ENCODE assay signal across 7 cellular contexts in genomic region chr10:73644015-73644743, GRCh38. TPM values are rescaled to one million over a fixed set of nuclear protein-coding genes. Genes with fewer than 3 reads are reported as not detected.
A peak's percentile ranks its signal among the peaks of the same experiment; 100 is the strongest.
DNase-seq lines count a peak whose midpoint lies in the region; ATAC-seq and TF ChIP-seq lines count a peak whose summit lies in the region.

No MANE protein-coding gene starts in this region.

- WGBS in gastroesophageal sphincter (ENCODE audit: low coverage in 1 of 2), 2 donors, result 6% methylated on average over 3 to 4 of the region's 5 CpGs
- 16 to 21% (median 18%) methylated on average over 5 of the region's 5 CpGs for WGBS in ovary, 3 donors

- H3K27ac Mint-ChIP-seq in activated naive CD4-positive, alpha-beta T cell treated with anti-CD3 and anti-CD28 coated beads for 36 hours, result no peak overlapping the region

- TF ChIP-seq CTCF in GM06990 (IDR thresholded peaks at IDR 0.05; ENCODE audit: insufficient read depth, low read length, poor library complexity, severe bottlenecking) (peak; percentile 80), gastroesophageal sphincter (IDR thresholded peaks at IDR 0.05) (peak in 3 of 4 experiments; percentile 89 to 96 (median 93)), ovary (IDR thresholded peaks at IDR 0.05) (peak; percentile 82 to 89 (median 84))

- H3K27ac ChIP-seq in gastroesophageal sphincter, result no peak overlapping the region
- H3K27ac ChIP-seq in ovary, result no peak overlapping the region

- peak; percentile 68 for ATAC-seq in gastroesophageal sphincter
- ATAC-seq in GM21515 (IDR thresholded peaks at IDR 0.05; ENCODE audit: unreplicated experiment), result no peak

- peaks cover 15% of the 10 kb centered on the region for H3K4me1 Mint-ChIP-seq in activated naive CD4-positive, alpha-beta T cell treated with anti-CD3 and anti-CD28 coated beads for 36 hours (ENCODE audit: low read depth)

- in situ Hi-C loops in KBM-7 (cut with MboI; ENCODE audit: low pct_unique_long_range_greater_than_20kb, low sequenced_read_pairs), result loop anchor here (25.0 kb wide), 1 partner anchor 107 kb away; no protein-coding TSS in a partner anchor

- H3K36me3 ChIP-seq in GM06990 (ENCODE audit: control insufficient read depth, insufficient read depth, low read length) (no peaks in the 10 kb centered on the region), gastroesophageal sphincter (no peaks in the 10 kb centered on the region), ovary (no peaks in the 10 kb centered on the region)

- DNase-seq in GM06990 (ENCODE audit: extremely low read depth, insufficient read length) (no peak), KBM-7 (peak; percentile 85), RPMI8226 (peak; percentile 55), ovary (peak; percentile 50 to 66 (median 53))
- peak; percentile 63 for DNase-seq in activated naive CD4-positive, alpha-beta T cell treated with anti-CD3 and anti-CD28 coated beads for 36 hours

- TF ChIP-seq POLR2A in gastroesophageal sphincter (IDR thresholded peaks at IDR 0.05) (no peak), ovary (IDR thresholded peaks at IDR 0.05) (no peak)

- intact Hi-C loops in activated naive CD4-positive, alpha-beta T cell treated with anti-CD3 and anti-CD28 coated beads for 36 hours (cut with micrococcal nuclease), result loop anchor here (1.0 to 5.0 kb wide), 5 partner anchors 19 to 392 kb away; partner anchors contain the start of genes MRPS16 and USP54
- intact Hi-C loops in ovary (cut with DNase I), result loop anchor here in 3 of 4 donors (1.0 to 2.0 kb wide), 3 partner anchors 113 to 117 kb away; no protein-coding TSS in a partner anchor

- H3K27me3 Mint-ChIP-seq in activated naive CD4-positive, alpha-beta T cell treated with anti-CD3 and anti-CD28 coated beads for 36 hours (ENCODE audit: low read depth), result peaks cover 8% of the 10 kb centered on the region

- H3K4me3 Mint-ChIP-seq in activated naive CD4-positive, alpha-beta T cell treated with anti-CD3 and anti-CD28 coated beads for 36 hours, result no peak overlapping the region

- H3K4me1 ChIP-seq in gastroesophageal sphincter (peaks cover 0 to 33% (median 12%) of the 10 kb centered on the region in 3 donors), ovary (ENCODE audit: insufficient read depth) (no peaks in the 10 kb centered on the region)

- H3K27me3 ChIP-seq in GM06990 (replicated peaks; ENCODE audit: control insufficient read depth, insufficient read depth, low read length) (no peaks in the 10 kb centered on the region), gastroesophageal sphincter (no peaks in the 10 kb centered on the region), ovary (no peaks in the 10 kb centered on the region)

- CTCF ChIA-PET in activated naive CD4-positive, alpha-beta T cell treated with anti-CD3 and anti-CD28 coated beads for 36 hours (lab: Charles Lee), result interaction anchor here (0.6 to 7.6 kb wide), 35 partner anchors 8 to 456 kb away, joined by 3 to 114 read pairs (median 4); partner anchors contain the start of genes SYNPO2L and USP54

- H3K4me3 ChIP-seq in GM06990 (replicated peaks; ENCODE audit: low read depth, low read length), result no peak overlapping the region
- no peak overlapping the region for H3K4me3 ChIP-seq in gastroesophageal sphincter
- H3K4me3 ChIP-seq in ovary, result no peak overlapping the region

- H3K36me3 Mint-ChIP-seq in activated naive CD4-positive, alpha-beta T cell treated with anti-CD3 and anti-CD28 coated beads for 36 hours (ENCODE audit: low read depth), result no peaks in the 10 kb centered on the region

- no peaks in the 10 kb centered on the region for H3K9me3 Mint-ChIP-seq in activated naive CD4-positive, alpha-beta T cell treated with anti-CD3 and anti-CD28 coated beads for 36 hours

- H3K9me3 ChIP-seq in gastroesophageal sphincter (no peaks in the 10 kb centered on the region), ovary (no peaks in the 10 kb centered on the region)

- TF ChIP-seq EP300 in gastroesophageal sphincter (IDR thresholded peaks at IDR 0.05) (no peak), ovary (IDR thresholded peaks at IDR 0.05) (no peak)

RNA-seq across cellular contexts. Expression of gene MYOZ1, which starts 2.9 kb away (rescaled TPM):
- not detected for total RNA-seq in activated naive CD4-positive, alpha-beta T cell treated with anti-CD3 and anti-CD28 coated beads for 36 hours
- not detected for total RNA-seq in gastroesophageal sphincter
- total RNA-seq in ovary, result 1 to 10 TPM in 3 of 7 donors, under 1 TPM in 3, not detected in 1; 0.25 to 1.8 (median 0.77) TPM
- 1 to 10 TPM; 1.3 to 6.1 TPM for polyA plus RNA-seq in ovary

RNA-seq across cellular contexts. Expression of gene SYNPO2L, which starts 11.7 kb away (rescaled TPM):
- total RNA-seq in activated naive CD4-positive, alpha-beta T cell treated with anti-CD3 and anti-CD28 coated beads for 36 hours, result not detected
- total RNA-seq in gastroesophageal sphincter, result under 1 TPM in 2 of 4 donors, not detected in 2; 0.15 to 0.16 TPM
- under 1 TPM in 3 of 7 donors, not detected in 4; 0.12 to 0.61 (median 0.15) TPM for total RNA-seq in ovary
- polyA plus RNA-seq in ovary, result under 1 TPM; 0.07 to 0.35 TPM

RNA-seq across cellular contexts. Expression of gene USP54, which starts 53.0 kb away (rescaled TPM):
- 1 to 10 TPM; 3.5 to 3.8 TPM for total RNA-seq in activated naive CD4-positive, alpha-beta T cell treated with anti-CD3 and anti-CD28 coated beads for 36 hours
- 100 to 1,000 TPM in 1 of 4 donors, 10 to 100 TPM in 3; 27.1 to 106 (median 53.8) TPM for total RNA-seq in gastroesophageal sphincter
- total RNA-seq in ovary, result 10 to 100 TPM; 29.0 to 72.7 (median 33.1) TPM
- 10 to 100 TPM in 1 of 2 donors, 1 to 10 TPM in 1; 8.0 to 27.8 TPM for polyA plus RNA-seq in ovary

RNA-seq across cellular contexts. Expression of gene AGAP5, which starts 53.7 kb away (rescaled TPM):
- total RNA-seq in activated naive CD4-positive, alpha-beta T cell treated with anti-CD3 and anti-CD28 coated beads for 36 hours, result 1 to 10 TPM; 7.8 to 9.0 TPM
- 1 to 10 TPM in 3 of 4 donors, under 1 TPM in 1; 0.72 to 7.8 (median 4.2) TPM for total RNA-seq in gastroesophageal sphincter
- 10 to 100 TPM in 2 of 7 donors, 1 to 10 TPM in 5; 2.0 to 11.1 (median 8.4) TPM for total RNA-seq in ovary
- polyA plus RNA-seq in ovary, result 1 to 10 TPM; 4.7 to 5.6 TPM

Comparison
In these comparisons a context has a peak if more than half of its experiments do, and no peak if none do; other contexts are left out.
1. RNA of gene USP54, which starts 53.0 kb away (total RNA-seq): 27.1 to 106 TPM in gastroesophageal sphincter and 29.0 to 72.7 TPM in ovary; 3.5 to 3.8 TPM in activated naive CD4-positive, alpha-beta T cell treated with anti-CD3 and anti-CD28 coated beads for 36 hours; every median in the first group is over 4 times any median in the second.
2. Peak in every context shown above with its lines, with median percentiles within 50 percentile points of each other: CTCF ChIP-seq.